In genomic region chr7:72462311-72462710, GRCh38 we compare ENCODE assay signal across 10 cellular contexts. TPM values are rescaled to one million over a fixed set of nuclear protein-coding genes. Genes with fewer than 3 reads are reported as not detected.
"Had no signal": no experiment of that assay in that cellular context is flagged by ENCODE, and none has a peak within 500 bp of the region (broad histone marks: within the 10 kb centered on the region; RNA-seq: fewer than 3 reads in every experiment).

No MANE protein-coding gene starts in this region.

- H2AFZ ChIP-seq: GM23248 had no signal

- H3K9ac ChIP-seq: GM23248 had no signal

- DNase-seq: GM23248, GOT3, H9, HCEC 1CT, IMR-90, KG1 had no signal

- H3K4me3 ChIP-seq: GM23248, K562 had no signal

- ATAC-seq: K562 had no signal

- H3K27ac ChIP-seq: GM23248 had no signal

- FAIRE-seq: H54, HTR-8/SVneo, K562 had no signal

RNA-seq across cellular contexts. Expression of gene CALN1, which starts 50.2 kb away (rescaled TPM):
- total RNA-seq: GM23248, HT-29, IMR-90 had no signal
- polyA plus RNA-seq: GM23248, IMR-90 had no signal
